Comparison of ENCODE assay signal across 17 cellular contexts in genomic region chr1:235763962-235764361, GRCh38.
DNase-seq lines count a peak whose midpoint lies in the region; ATAC-seq and TF ChIP-seq lines count a peak whose summit lies in the region.
"Had no signal": no experiment of that assay in that cellular context is flagged by ENCODE, and none has a peak within 500 bp of the region (broad histone marks: within the 10 kb centered on the region; RNA-seq: fewer than 3 reads in every experiment).

No MANE protein-coding gene starts in this region.

- H3K27ac Mint-ChIP-seq in activated naive CD4-positive, alpha-beta T cell treated with anti-CD3 and anti-CD28 coated beads for 36 hours: no peak overlapping the region
- no peak overlapping the region for H3K27ac Mint-ChIP-seq in stimulated activated effector memory CD8-positive, alpha-beta T cell treated with anti-CD3 and anti-CD28 coated beads, Interleukin-12 subunit alpha, Interleukin-12 subunit beta, amount 100 ng/mL, for 72 hours
- H3K27ac Mint-ChIP-seq in glutamatergic neuron (ENCODE audit: unreplicated experiment): no peak overlapping the region
- H3K27ac Mint-ChIP-seq: T-helper 1 cell treated with Interleukin-12 subunit alpha and Interleukin-12 subunit beta and Interleukin-4 antibody, amounts not matched to agents 30 μg/mL and 1 μg/mL, for 36 hours had no signal

- H4K20me1 ChIP-seq in OCI-LY3 (ENCODE audit: insufficient read depth, low read length): no peaks in the 10 kb centered on the region
- H4K20me1 ChIP-seq in SK-N-SH (ENCODE audit: insufficient read depth): no peaks in the 10 kb centered on the region

- H3K27me3 Mint-ChIP-seq in activated naive CD4-positive, alpha-beta T cell treated with anti-CD3 and anti-CD28 coated beads for 36 hours (ENCODE audit: low read depth): no peaks in the 10 kb centered on the region
- H3K27me3 Mint-ChIP-seq in glutamatergic neuron (ENCODE audit: unreplicated experiment): no peaks in the 10 kb centered on the region

- peaks cover 44% of the 10 kb centered on the region for H3K4me1 ChIP-seq in OCI-LY3 (ENCODE audit: low read length)
- peaks cover 0 to 9% of the 10 kb centered on the region in 2 experiments; a peak in 2 of 4 replicates for H3K4me1 ChIP-seq in SK-N-SH (ENCODE audit: control insufficient read depth in 1 of 2, insufficient read depth in 2 of 2, low read depth in 1 of 2, low read length in 1 of 2)
- H3K4me1 ChIP-seq: lower lobe of right lung, uterus had no signal

- no peaks in the 10 kb centered on the region for H3K9me3 Mint-ChIP-seq in activated naive CD4-positive, alpha-beta T cell treated with anti-CD3 and anti-CD28 coated beads for 36 hours
- H3K9me3 Mint-ChIP-seq in stimulated activated effector memory CD8-positive, alpha-beta T cell treated with anti-CD3 and anti-CD28 coated beads, Interleukin-12 subunit alpha, Interleukin-12 subunit beta, amount 100 ng/mL, for 72 hours: no peaks in the 10 kb centered on the region
- H3K9me3 Mint-ChIP-seq in glutamatergic neuron (ENCODE audit: unreplicated experiment): no peaks in the 10 kb centered on the region
- H3K9me3 Mint-ChIP-seq: T-helper 1 cell treated with Interleukin-12 subunit alpha and Interleukin-12 subunit beta and Interleukin-4 antibody, amounts not matched to agents 30 μg/mL and 1 μg/mL, for 36 hours had no signal

- no peaks in the 10 kb centered on the region for H3K9me2 ChIP-seq in SK-N-SH

- H3K79me2 ChIP-seq in OCI-LY3 (ENCODE audit: low read length) (no peaks in the 10 kb centered on the region), SK-N-SH (ENCODE audit: insufficient read depth) (no peaks in the 10 kb centered on the region)

- H3K4me2 ChIP-seq in OCI-LY3 (ENCODE audit: low read length) (peak overlapping the region; percentile 45), SK-N-SH (no peak overlapping the region)
- H3K4me2 ChIP-seq: PC-9 had no signal

- no peaks in the 10 kb centered on the region for H3F3A ChIP-seq in SK-N-SH (replicated peaks; ENCODE audit: insufficient read depth)

- peak; percentile 46 for ATAC-seq in GM21717 (IDR thresholded peaks at IDR 0.05; ENCODE audit: unreplicated experiment)
- ATAC-seq in stimulated activated effector memory CD8-positive, alpha-beta T cell treated with anti-CD3 and anti-CD28 coated beads, Interleukin-12 subunit alpha, Interleukin-12 subunit beta, amount 100 ng/mL, for 72 hours: peak; percentile 96
- ATAC-seq: lower lobe of right lung had no signal

- H3K36me3 Mint-ChIP-seq in activated naive CD4-positive, alpha-beta T cell treated with anti-CD3 and anti-CD28 coated beads for 36 hours (ENCODE audit: low read depth): peaks cover 12% of the 10 kb centered on the region
- peaks cover 21% of the 10 kb centered on the region for H3K36me3 Mint-ChIP-seq in stimulated activated effector memory CD8-positive, alpha-beta T cell treated with anti-CD3 and anti-CD28 coated beads, Interleukin-12 subunit alpha, Interleukin-12 subunit beta, amount 100 ng/mL, for 72 hours
- H3K36me3 Mint-ChIP-seq in glutamatergic neuron (ENCODE audit: unreplicated experiment): no peaks in the 10 kb centered on the region

- H3K4me3 Mint-ChIP-seq in activated naive CD4-positive, alpha-beta T cell treated with anti-CD3 and anti-CD28 coated beads for 36 hours: no peak overlapping the region
- no peak overlapping the region for H3K4me3 Mint-ChIP-seq in stimulated activated effector memory CD8-positive, alpha-beta T cell treated with anti-CD3 and anti-CD28 coated beads, Interleukin-12 subunit alpha, Interleukin-12 subunit beta, amount 100 ng/mL, for 72 hours
- no peak overlapping the region for H3K4me3 Mint-ChIP-seq in glutamatergic neuron (ENCODE audit: unreplicated experiment)
- H3K4me3 Mint-ChIP-seq: T-helper 1 cell treated with Interleukin-12 subunit alpha and Interleukin-12 subunit beta and Interleukin-4 antibody, amounts not matched to agents 30 μg/mL and 1 μg/mL, for 36 hours had no signal

- DNase-seq in activated naive CD4-positive, alpha-beta T cell treated with anti-CD3 and anti-CD28 coated beads for 36 hours: peak; percentile 52
- DNase-seq in activated naive CD4-positive, alpha-beta T cell treated with Interleukin-2 at 50 U/mL for 16 hours: no peak
- no peak for DNase-seq in stimulated activated effector memory CD8-positive, alpha-beta T cell treated with anti-CD3 and anti-CD28 coated beads, Interleukin-12 subunit alpha, Interleukin-12 subunit beta, amount 100 ng/mL, for 72 hours (ENCODE audit: low spot score in 2 of 2)
- DNase-seq in DMS53 (lab: John Stamatoyannopoulos, UW) (no peak), glutamatergic neuron (no peak), SK-N-SH (no peak)
- DNase-seq: activated CD8-positive, alpha-beta memory T cell treated with anti-CD3 and anti-CD28 coated beads for 24 hours; DND-41; erythroblast; lower lobe of right lung; NCI-H446; PC-9; uterus had no signal

- H3K27ac ChIP-seq in OCI-LY3 (ENCODE audit: low read length) (peak overlapping the region; percentile 4; the same call in 1 of the 2 replicates), SK-N-SH (ENCODE audit: low read depth in 2 of 2, low read length in 1 of 2) (no peak overlapping the region)
- H3K27ac ChIP-seq: lower lobe of right lung, PC-9, skin epidermis, uterus had no signal

- no peaks in the 10 kb centered on the region for H3K9me3 ChIP-seq in OCI-LY3 (ENCODE audit: insufficient read depth, low read length)
- H3K9me3 ChIP-seq in SK-N-SH: no peaks in the 10 kb centered on the region
- H3K9me3 ChIP-seq: lower lobe of right lung, uterus had no signal

- TF ChIP-seq RAD21 in SK-N-SH (IDR thresholded peaks at IDR 0.05; ENCODE audit: low read length): no peak

- H2AFZ ChIP-seq in OCI-LY3 (ENCODE audit: low read depth, low read length) (no peak overlapping the region), SK-N-SH (ENCODE audit: low read depth) (no peak overlapping the region)
- H2AFZ ChIP-seq: PC-9 had no signal

- H3K4me1 Mint-ChIP-seq in activated naive CD4-positive, alpha-beta T cell treated with anti-CD3 and anti-CD28 coated beads for 36 hours (ENCODE audit: low read depth): peaks cover 10% of the 10 kb centered on the region
- peaks cover 12% of the 10 kb centered on the region for H3K4me1 Mint-ChIP-seq in stimulated activated effector memory CD8-positive, alpha-beta T cell treated with anti-CD3 and anti-CD28 coated beads, Interleukin-12 subunit alpha, Interleukin-12 subunit beta, amount 100 ng/mL, for 72 hours
- H3K4me1 Mint-ChIP-seq in glutamatergic neuron (ENCODE audit: low read depth, unreplicated experiment): peaks cover 6% of the 10 kb centered on the region

- H3K27me3 ChIP-seq in OCI-LY3 (ENCODE audit: low read depth, low read length) (peaks cover 5% of the 10 kb centered on the region), SK-N-SH (ENCODE audit: insufficient read depth) (no peaks in the 10 kb centered on the region)
- H3K27me3 ChIP-seq: uterus had no signal

- 0 out of 2 replicates have a peak overlapping the region, but pooled peaks have one; percentile 1 for H3K4me3 ChIP-seq in OCI-LY3 (ENCODE audit: low read length)
- H3K4me3 ChIP-seq in SK-N-SH (ENCODE audit: low read depth in 2 of 2, low read length in 1 of 2): no peak overlapping the region
- H3K4me3 ChIP-seq: lower lobe of right lung, PC-9, skin epidermis, uterus had no signal

- no peak for TF ChIP-seq CTCF in OCI-LY3 (IDR thresholded peaks at IDR 0.05; ENCODE audit: low read depth, low read length)
- no peak for TF ChIP-seq CTCF in glutamatergic neuron (IDR thresholded peaks at IDR 0.05; ENCODE audit: partially characterized antibody, unreplicated experiment)
- no peak for TF ChIP-seq CTCF in SK-N-SH (IDR thresholded peaks at IDR 0.05)

- 81% methylated on average over 3 of the region's 3 CpGs for WGBS in SK-N-SH (ENCODE audit: low lambda C conversion rate)

- no peak overlapping the region for H3K9ac ChIP-seq in OCI-LY3 (ENCODE audit: low read length)
- H3K9ac ChIP-seq in SK-N-SH: no peak overlapping the region

- POLR2A ChIA-PET in SK-N-SH (lab: Yijun Ruan, JAX): no interaction called here

- TF ChIP-seq EP300 in SK-N-SH (IDR thresholded peaks at IDR 0.05; ENCODE audit: borderline replicate concordance in 1 of 2, low read depth in 1 of 2, low read length in 1 of 2): no peak

- CTCF ChIA-PET in activated naive CD4-positive, alpha-beta T cell treated with anti-CD3 and anti-CD28 coated beads for 36 hours (lab: Charles Lee): interaction anchor here (0.5 to 0.7 kb wide), 3 partner anchors 37 to 1366 kb away, joined by 3 to 4 read pairs (median 3); no protein-coding TSS in a partner anchor
- CTCF ChIA-PET in SK-N-SH (lab: Yijun Ruan, JAX): interaction anchor here (0.8 to 1.2 kb wide), 3 partner anchors 18 to 671 kb away, joined by 3 to 5 read pairs (median 4); no protein-coding TSS in a partner anchor

- H3K36me3 ChIP-seq in OCI-LY3 (replicated peaks; ENCODE audit: low read depth, low read length): no peaks in the 10 kb centered on the region
- H3K36me3 ChIP-seq in SK-N-SH (replicated peaks in 1 of 2; ENCODE audit: control insufficient read depth in 1 of 2, insufficient read depth in 2 of 2, low read length in 1 of 2): peaks cover 17 to 29% of the 10 kb centered on the region in 2 experiments
- H3K36me3 ChIP-seq: uterus had no signal

- intact Hi-C loops in activated naive CD4-positive, alpha-beta T cell treated with anti-CD3 and anti-CD28 coated beads for 36 hours (cut with micrococcal nuclease): loop anchor here (1.0 kb wide), 2 partner anchors 67 to 122 kb away; no protein-coding TSS in a partner anchor

TF ChIP-seq in SK-N-SH, 30 proteins besides CTCF, POLR2A, EP300 and RAD21 (continues in another document):
- TF ChIP-seq POLR2AphosphoS5 (IDR thresholded peaks at IDR 0.05; ENCODE audit: low read depth, low read length) (no peak), NRF1 (IDR thresholded peaks at IDR 0.05; ENCODE audit: low read depth, low read length) (no peak), RFX5 (IDR thresholded peaks at IDR 0.05; ENCODE audit: low read length) (no peak), SIN3A (IDR thresholded peaks at IDR 0.05; ENCODE audit: borderline replicate concordance, low read depth, low read length) (no peak), CHD2 (IDR thresholded peaks at IDR 0.05; ENCODE audit: low read length, partially characterized antibody) (no peak), YY1 (IDR thresholded peaks at IDR 0.05; ENCODE audit: low read depth) (no peak), ZBTB33 (IDR thresholded peaks at IDR 0.05; ENCODE audit: borderline replicate concordance, low read depth) (no peak)
